8 cellular contexts compared by ENCODE assay signal in genomic region chr1:229272164-229273158, GRCh38. TPM values are rescaled to one million over a fixed set of nuclear protein-coding genes. Genes with fewer than 3 reads are reported as not detected.
A peak's percentile ranks its signal among the peaks of the same experiment; 100 is the strongest.
DNase-seq lines count a peak whose midpoint lies in the region; ATAC-seq, FAIRE-seq and TF ChIP-seq lines count a peak whose summit lies in the region.

No MANE protein-coding gene starts in this region.

- FAIRE-seq in A549 (lab: Jason Lieb, UNC), result no peak

- no peak for TF ChIP-seq EP300 in A549 (IDR thresholded peaks at IDR 0.05)

- H3K27me3 ChIP-seq in H7 (ENCODE audit: control insufficient read depth, insufficient read depth, low read length) (peaks cover 3% of the 10 kb centered on the region; the same call in 1 of the 2 replicates), tibial artery (no peaks in the 10 kb centered on the region)

- peak overlapping the region; percentile 93 for H3K4me2 ChIP-seq in A549

- peaks cover 11% of the 10 kb centered on the region for H3K36me3 Mint-ChIP-seq in activated T-helper 2 cell treated with anti-CD3 and anti-CD28 coated beads, Interferon-gamma antibody, Interleukin-2, Interleukin-4, amounts not matched to agents 10 μg/mL and 5 μg/mL and 100 μg/mL, durations not matched to agents 14 hours and 24 hours and 36 hours (ENCODE audit: low read depth)

- intact Hi-C loops in activated T-helper 2 cell treated with anti-CD3 and anti-CD28 coated beads, Interferon-gamma antibody, Interleukin-2, Interleukin-4, amounts not matched to agents 10 μg/mL and 5 μg/mL and 100 μg/mL, durations not matched to agents 14 hours and 24 hours and 36 hours (cut with micrococcal nuclease), result no loop called here
- intact Hi-C loops in tibial artery (cut with DNase I; ENCODE audit: low total_unique reads), result loop anchor here (5.0 kb wide), 1 partner anchor 70 kb away; the partner anchor contains the start of gene CCSAP

- peak overlapping the region; percentile 65 for H3K27ac Mint-ChIP-seq in activated T-helper 2 cell treated with anti-CD3 and anti-CD28 coated beads, Interferon-gamma antibody, Interleukin-2, Interleukin-4, amounts not matched to agents 10 μg/mL and 5 μg/mL and 100 μg/mL, durations not matched to agents 14 hours and 24 hours and 36 hours

- H3K9me3 Mint-ChIP-seq in activated T-helper 2 cell treated with anti-CD3 and anti-CD28 coated beads, Interferon-gamma antibody, Interleukin-2, Interleukin-4, amounts not matched to agents 10 μg/mL and 5 μg/mL and 100 μg/mL, durations not matched to agents 14 hours and 24 hours and 36 hours, result no peaks in the 10 kb centered on the region

- 75% methylated on average over 11 of the region's 11 CpGs for WGBS in A549 (ENCODE audit: missing lambda C conversion rate)

- no peaks in the 10 kb centered on the region for H3K27me3 Mint-ChIP-seq in activated T-helper 2 cell treated with anti-CD3 and anti-CD28 coated beads, Interferon-gamma antibody, Interleukin-2, Interleukin-4, amounts not matched to agents 10 μg/mL and 5 μg/mL and 100 μg/mL, durations not matched to agents 14 hours and 24 hours and 36 hours (ENCODE audit: low read depth)

- H3K9me3 ChIP-seq in A549 (peaks cover 27% of the 10 kb centered on the region), tibial artery (no peaks in the 10 kb centered on the region)

- no peak for TF ChIP-seq RAD21 in A549 (conservative IDR thresholded peaks at IDR 0.05 in 1 of 2, IDR thresholded peaks at IDR 0.05 in 1 of 2)

- CTCF ChIA-PET in A549 (lab: Yijun Ruan, JAX), result interaction anchor here (0.7 to 1.5 kb wide), 5 partner anchors 8 to 608 kb away, joined by 3 to 4 read pairs (median 4); no protein-coding TSS in a partner anchor

- POLR2A ChIA-PET in A549 (lab: Yijun Ruan, JAX), result interaction anchor here (0.6 kb wide), 1 partner anchor 619 kb away, joined by 3 read pairs; no protein-coding TSS in a partner anchor

- H3K27ac ChIP-seq in A549 (peak overlapping the region; percentile 89 to 99; a peak in 5 of 6 replicates), tibial artery (peak overlapping the region in 1 of 2 donors; percentile 74)

- H3K4me1 ChIP-seq in A549 (peaks cover 33% of the 10 kb centered on the region), tibial artery (peaks cover 0 to 48% (median 31%) of the 10 kb centered on the region in 4 donors)

- DNase-seq in A549 (ENCODE audit: low read depth in 1 of 2, low spot score in 1 of 2) (no peak), H7 (no peak), kidney tubule cell (ENCODE audit: low spot score) (peak; percentile 31), tibial artery (no peak)
- DNase-seq in activated T-helper 2 cell treated with anti-CD3 and anti-CD28 coated beads, Interferon-gamma antibody, Interleukin-2, Interleukin-4, amounts not matched to agents 10 μg/mL and 5 μg/mL and 100 μg/mL, durations not matched to agents 14 hours and 24 hours and 36 hours (ENCODE audit: low spot score), result no peak
- no peak for DNase-seq in stimulated activated CD4-positive, alpha-beta T cell treated with anti-CD3 and anti-CD28 coated beads, Interleukin-2, amount 100 ng/mL, for 24 hours

- H3K36me3 ChIP-seq in H7 (replicated peaks; ENCODE audit: control insufficient read depth, insufficient read depth, low read length) (no peaks in the 10 kb centered on the region; the same call in 1 of the 2 replicates), tibial artery (no peaks in the 10 kb centered on the region)

- no peak for TF ChIP-seq CTCF in A549 (IDR thresholded peaks at IDR 0.05)
- TF ChIP-seq CTCF in tibial artery (IDR thresholded peaks at IDR 0.05), result no peak

- peak overlapping the region; percentile 79 for H3K4me3 ChIP-seq in A549
- peak overlapping the region; percentile 69 for H3K4me3 ChIP-seq in H7 (ENCODE audit: insufficient read depth, low read depth, low read length)
- H3K4me3 ChIP-seq in tibial artery, result peak overlapping the region; percentile 73 to 85

- ATAC-seq in A549, result 0 out of 6 replicates have a peak, but pooled peaks of 1 of the 2 experiments have one; percentile 13
- ATAC-seq in GM19324 (IDR thresholded peaks at IDR 0.05; ENCODE audit: low FRiP score, unreplicated experiment), result no peak
- ATAC-seq in GM19351 (IDR thresholded peaks at IDR 0.05; ENCODE audit: unreplicated experiment), result no peak

- peak overlapping the region; percentile 91 for H3K4me3 Mint-ChIP-seq in activated T-helper 2 cell treated with anti-CD3 and anti-CD28 coated beads, Interferon-gamma antibody, Interleukin-2, Interleukin-4, amounts not matched to agents 10 μg/mL and 5 μg/mL and 100 μg/mL, durations not matched to agents 14 hours and 24 hours and 36 hours (ENCODE audit: low read depth)

- H3K4me1 Mint-ChIP-seq in activated T-helper 2 cell treated with anti-CD3 and anti-CD28 coated beads, Interferon-gamma antibody, Interleukin-2, Interleukin-4, amounts not matched to agents 10 μg/mL and 5 μg/mL and 100 μg/mL, durations not matched to agents 14 hours and 24 hours and 36 hours (ENCODE audit: low read depth), result peaks cover 22% of the 10 kb centered on the region

- TF ChIP-seq POLR2A in A549 (IDR thresholded peaks at IDR 0.05; ENCODE audit: low read length), result no peak

TF ChIP-seq in A549, 52 proteins besides CTCF, POLR2A, EP300 and RAD21:
- TF ChIP-seq RCOR1 (IDR thresholded peaks at IDR 0.05; ENCODE audit: low read depth, low read length) (no peak), SREBF2 (IDR thresholded peaks at IDR 0.05) (no peak), TP53 (CRISPR knock-in tag; IDR thresholded peaks at IDR 0.05) (no peak), EHF (CRISPR knock-in tag; IDR thresholded peaks at IDR 0.05) (no peak), NFE2L2 (conservative IDR thresholded peaks at IDR 0.05; ENCODE audit: low read length) (no peak)

RNA-seq across cellular contexts. Expression of gene RAB4A, which starts 1.6 kb away (rescaled TPM):
- polyA plus RNA-seq in A549 (2011; rRNA removed), result 20.6 and 38.4 TPM in 2 replicates
- polyA plus RNA-seq in A549 (2012; cell fraction: cytosol; rRNA removed), result 20.2 and 22.2 TPM in 2 replicates
- polyA plus RNA-seq in A549 (2012; cell fraction: nucleus; rRNA removed), result 10.3 and 11.0 TPM in 2 replicates
- 31.0 to 31.7 TPM (median 31.5 TPM) in 3 replicates for polyA plus RNA-seq in A549 (2017; fragmentation: RNase III; extraction: RNeasy Plus Mini Kit Qiagen cat#74134 plus additional on column Dnase treatment)
- 5.3 and 6.3 TPM in 2 replicates for polyA minus RNA-seq in A549 (2011; rRNA and poly(A)+ RNA removed)
- 47.0 and 60.7 TPM in 2 replicates for total RNA-seq in H7 (2014; rRNA removed; shearing (Covaris generic))
- total RNA-seq in activated T-helper 2 cell treated with anti-CD3 and anti-CD28 coated beads, Interferon-gamma antibody, Interleukin-2, Interleukin-4, amounts not matched to agents 10 μg/mL and 5 μg/mL and 100 μg/mL, durations not matched to agents 14 hours and 24 hours and 36 hours, result 25.7 and 30.7 TPM in 2 replicates
